1 cellular context compared by ENCODE assay signal in genomic region chr10:114893248-114893647, GRCh38.
TF ChIP-seq lines count a peak whose summit lies in the region.

No MANE protein-coding gene starts in this region.

TF ChIP-seq in HepG2, 621 proteins besides CTCF, POLR2A, EP300 and RAD21 (continued from another document):
- peak; percentile 87 for TF ChIP-seq HMGXB3 (CRISPR knock-in tag; IDR thresholded peaks at IDR 0.05; ENCODE audit: borderline replicate concordance)
- no peak for TF ChIP-seq ZSCAN20 (CRISPR knock-in tag; IDR thresholded peaks at IDR 0.05; ENCODE audit: borderline replicate concordance)
